Comparison of ENCODE assay signal across 8 cellular contexts in genomic region chr16:89241187-89242003, GRCh38. TPM values are rescaled to one million over a fixed set of nuclear protein-coding genes. Genes with fewer than 3 reads are reported as not detected.
A peak's percentile ranks its signal among the peaks of the same experiment; 100 is the strongest.
DNase-seq lines count a peak whose midpoint lies in the region; ATAC-seq and TF ChIP-seq lines count a peak whose summit lies in the region.

No MANE protein-coding gene starts in this region.

- peak; percentile 78 for DNase-seq in ELR (ENCODE audit: low read depth)
- DNase-seq in GM23248 = peak; percentile 87
- DNase-seq in MV-4-11 (lab: John Stamatoyannopoulos, UW) = peak; percentile 71
- peak; percentile 67 for DNase-seq in T1000 (lab: John Stamatoyannopoulos, UW)
- peak; percentile 48 for DNase-seq in astrocyte of the cerebellum (ENCODE audit: low read depth)
- peak in 50 of 51 donors; percentile 20 to 93 (median 63) for DNase-seq in hypothalamus (lab: John Stamatoyannopoulos, UW)
- DNase-seq in sciatic nerve (ENCODE audit: low spot score) = peak; percentile 85
- no peak for DNase-seq in COLO829 (ENCODE audit: low spot score)

- peak overlapping the region; percentile 89 for H3K4me2 ChIP-seq in GM23248 (ENCODE audit: unreplicated experiment)

- H3F3A ChIP-seq in GM23248 (ENCODE audit: insufficient read depth) = peaks cover 11% of the 10 kb centered on the region

- in situ Hi-C loops in GM23248 (cut with MboI) (no loop called here), astrocyte of the cerebellum (cut with HindIII; ENCODE audit: low sequenced_read_pairs) (no loop called here)

- peak overlapping the region; percentile 95 for H3K9ac ChIP-seq in GM23248

- intact Hi-C loops in sciatic nerve (cut with DNase I) = no loop called here

- no peaks in the 10 kb centered on the region for H3K27me3 ChIP-seq in GM23248 (replicated peaks; ENCODE audit: insufficient read depth)

- peak; percentile 89 for ATAC-seq in sciatic nerve

- peak overlapping the region; percentile 94 for H2AFZ ChIP-seq in GM23248

- H3K4me3 ChIP-seq in GM23248 (peak overlapping the region; percentile 93), astrocyte of the cerebellum (ENCODE audit: low read depth, low read length) (peak overlapping the region; percentile 88)

- TF ChIP-seq CTCF in astrocyte of the cerebellum (IDR thresholded peaks at IDR 0.05; ENCODE audit: low read depth, low read length, missing control alignments) = no peak

- H3K4me1 ChIP-seq in GM23248 (ENCODE audit: insufficient read depth) = no peaks in the 10 kb centered on the region

- peaks cover 5% of the 10 kb centered on the region; the same call in 1 of the 2 replicates for H3K79me2 ChIP-seq in GM23248 (ENCODE audit: insufficient read depth)

- no peaks in the 10 kb centered on the region for H3K36me3 ChIP-seq in GM23248 (ENCODE audit: low read depth)

- H3K9me3 ChIP-seq in GM23248 (ENCODE audit: low read depth) = no peaks in the 10 kb centered on the region

- no peaks in the 10 kb centered on the region for H4K20me1 ChIP-seq in GM23248 (ENCODE audit: insufficient read depth)

- 5 to 6% methylated on average over 27 to 39 of the region's 39 CpGs for whole genome bisulfite sequencing in GM23248 (ENCODE audit: low coverage in 1 of 2, low lambda C conversion rate in 2 of 2, missing lambda C conversion rate in 2 of 2), 2 experiments

- H3K27ac ChIP-seq in GM23248 = peak overlapping the region; percentile 93

- H3K9me2 ChIP-seq in GM23248 (ENCODE audit: insufficient read depth) = no peaks in the 10 kb centered on the region

RNA-seq across cellular contexts. Expression of gene ZNF778, which starts 23.9 kb away (rescaled TPM):
- 3.6 and 16.6 TPM in 2 replicates for total RNA-seq in GM23248 (2014; rRNA removed; shearing (Covaris generic))
- 3.0 and 4.0 TPM in 2 replicates for polyA plus RNA-seq in GM23248 (2016; fragmentation: Nextera tagmentation; extraction: Ambion mirVana)
- 9.8 TPM for total RNA-seq in sciatic nerve

RNA-seq across cellular contexts. Expression of gene SLC22A31, which starts 41.1 kb away (rescaled TPM):
- total RNA-seq in GM23248 (2014; rRNA removed; shearing (Covaris generic)) = not detected in 2 replicates
- polyA plus RNA-seq in GM23248 (2016; fragmentation: Nextera tagmentation; extraction: Ambion mirVana) = not detected in 2 replicates
- 0.98 TPM for total RNA-seq in sciatic nerve
